In the genomic region with DNA sequence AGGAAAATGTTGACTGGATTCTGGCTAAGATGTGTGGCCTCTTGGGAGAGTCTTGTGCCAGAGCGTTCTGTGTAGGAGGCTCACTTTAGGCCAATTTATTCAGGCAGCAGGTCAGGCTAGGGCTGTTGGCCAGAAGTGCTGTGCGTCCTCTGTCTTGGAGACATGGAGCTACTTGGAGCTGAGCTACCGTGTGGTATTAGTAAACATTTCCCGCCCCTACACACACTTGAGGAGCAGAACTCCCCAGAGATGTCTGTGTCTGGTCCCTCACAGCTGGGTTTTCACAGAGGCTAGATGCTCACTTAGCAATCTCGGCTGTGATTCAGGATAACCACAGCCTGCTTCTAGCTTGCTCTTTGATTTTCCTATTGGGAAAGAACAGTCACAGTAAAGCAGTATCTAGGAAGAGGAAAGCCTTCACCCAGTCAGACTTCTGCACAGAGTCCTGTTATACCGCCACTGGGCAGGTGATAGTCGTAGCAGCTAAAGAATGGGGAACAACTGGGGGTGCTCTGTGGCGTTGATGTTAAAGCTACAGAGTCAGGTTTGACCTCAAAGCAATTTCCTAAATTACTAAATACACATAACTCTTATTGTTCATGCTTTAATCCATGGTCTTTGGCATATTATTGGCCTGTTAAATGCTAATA, we compare ENCODE assay signal across 8 cellular contexts.
DNase-seq lines count a peak whose midpoint lies in the region; ATAC-seq and TF ChIP-seq lines count a peak whose summit lies in the region.

No MANE protein-coding gene starts in this region.

- no peaks in the 10 kb centered on the region for H3K36me3 ChIP-seq in effector memory CD4-positive, alpha-beta T cell (ENCODE audit: control insufficient read depth, insufficient read depth, low read length)
- no peaks in the 10 kb centered on the region for H3K36me3 ChIP-seq in psoas muscle (ENCODE audit: insufficient read depth in 1 of 2, low read depth in 1 of 2)

- H3K27me3 Mint-ChIP-seq in CD4-positive, alpha-beta T cell = no peaks in the 10 kb centered on the region

- peaks cover 84% of the 10 kb centered on the region for H3K4me1 Mint-ChIP-seq in CD4-positive, alpha-beta T cell (ENCODE audit: low read depth)

- whole genome bisulfite sequencing in psoas muscle, 3 donors = 31 to 45% (median 41%) methylated on average over 8 of the region's 8 CpGs

- intact Hi-C loops in CD4-positive, alpha-beta T cell (cut with DNase I, micrococcal nuclease) = loop anchor here in 1 of 2 experiments (5.0 kb wide), 1 partner anchor 86 kb away; the partner anchor contains the start of gene MDFIC
- intact Hi-C loops in psoas muscle (cut with DNase I) = no loop called here

- CTCF ChIA-PET in CD4-positive, alpha-beta T cell (lab: Charles Lee) = interaction anchor here (1.3 to 1.4 kb wide), 2 partner anchors 76 to 143 kb away, joined by 3 to 4 read pairs; no protein-coding TSS in a partner anchor

- H3K9me3 Mint-ChIP-seq in CD4-positive, alpha-beta T cell = no peaks in the 10 kb centered on the region

- H3K36me3 Mint-ChIP-seq in CD4-positive, alpha-beta T cell (ENCODE audit: low read depth) = peaks cover 42% of the 10 kb centered on the region

- no peak for DNase-seq in CD4-positive, alpha-beta T cell
- no peak for DNase-seq in effector memory CD4-positive, alpha-beta T cell
- DNase-seq in psoas muscle = peak; percentile 80 to 86
- DNase-seq in 8988T = no peak
- no peak for DNase-seq in NCI-H187 (lab: John Stamatoyannopoulos, UW)
- no peak for DNase-seq in activated gamma-delta T cell (lab: John Stamatoyannopoulos, UW)

- H3K4me3 ChIP-seq in effector memory CD4-positive, alpha-beta T cell (ENCODE audit: insufficient read depth, low read depth, low read length, poor library complexity, severe bottlenecking) = peak overlapping the region; percentile 35
- H3K4me3 ChIP-seq in psoas muscle = no peak overlapping the region

- peak overlapping the region; percentile 73 for H3K4me3 Mint-ChIP-seq in CD4-positive, alpha-beta T cell

- H3K27ac Mint-ChIP-seq in CD4-positive, alpha-beta T cell = peak overlapping the region; percentile 93

- H3K9me3 ChIP-seq in CD4-positive, alpha-beta T cell (ENCODE audit: control insufficient read depth, low read length) = no peaks in the 10 kb centered on the region
- H3K9me3 ChIP-seq in effector memory CD4-positive, alpha-beta T cell (ENCODE audit: control insufficient read depth, low read length) = no peaks in the 10 kb centered on the region
- no peaks in the 10 kb centered on the region for H3K9me3 ChIP-seq in psoas muscle

- no peak for TF ChIP-seq CTCF in CD4-positive, alpha-beta T cell (IDR thresholded peaks at IDR 0.05)
- no peak for TF ChIP-seq CTCF in psoas muscle (IDR thresholded peaks at IDR 0.05)

- peaks cover 54% of the 10 kb centered on the region for H3K4me1 ChIP-seq in effector memory CD4-positive, alpha-beta T cell (ENCODE audit: control insufficient read depth, insufficient read depth, low read length, poor library complexity, severe bottlenecking)
- peaks cover 29% of the 10 kb centered on the region for H3K4me1 ChIP-seq in psoas muscle

- peak overlapping the region; percentile 57 for H3K27ac ChIP-seq in CD4-positive, alpha-beta T cell (ENCODE audit: low read depth, low read length)
- H3K27ac ChIP-seq in effector memory CD4-positive, alpha-beta T cell (ENCODE audit: insufficient read depth, low read length, poor library complexity, severe bottlenecking) = peak overlapping the region; percentile 56
- H3K27ac ChIP-seq in psoas muscle = no peak overlapping the region

- ATAC-seq in CD4-positive, alpha-beta T cell (ENCODE audit: poor library complexity) = peak; percentile 41
- peak; percentile 63 for ATAC-seq in GM21390 (IDR thresholded peaks at IDR 0.05; ENCODE audit: unreplicated experiment)
- peak; percentile 41 for ATAC-seq in HG03565 (IDR thresholded peaks at IDR 0.05; ENCODE audit: unreplicated experiment)
- peak; percentile 53 to 84 (median 82) for ATAC-seq in psoas muscle

- POLR2A ChIA-PET in CD4-positive, alpha-beta T cell (lab: Charles Lee) = interaction anchor here (1.0 to 2.1 kb wide), 4 partner anchors 9 to 84 kb away, joined by 3 to 9 read pairs (median 5); no protein-coding TSS in a partner anchor

- H3K27me3 ChIP-seq in CD4-positive, alpha-beta T cell (ENCODE audit: control insufficient read depth, insufficient read depth, low read length) = no peaks in the 10 kb centered on the region
- no peaks in the 10 kb centered on the region for H3K27me3 ChIP-seq in effector memory CD4-positive, alpha-beta T cell (replicated peaks; ENCODE audit: control insufficient read depth, insufficient read depth, low read length, poor library complexity, severe bottlenecking)
- H3K27me3 ChIP-seq in psoas muscle (ENCODE audit: insufficient read depth in 3 of 3, low read length in 2 of 3) = no peaks in the 10 kb centered on the region

Comparison
In these comparisons a context has a peak if more than half of its experiments do, and no peak if none do; other contexts are left out.
1. DNase-seq: peak in psoas muscle (2 of 2); none in CD4-positive, alpha-beta T cell (0 of 10), effector memory CD4-positive, alpha-beta T cell (0 of 3), 8988T (single experiment), NCI-H187 (0 of 2) and activated gamma-delta T cell (single experiment).
2. Peak in every context shown above with its lines, with median percentiles within 50 percentile points of each other: ATAC-seq.